Comparison of ENCODE assay signal across 23 cellular contexts in the genomic region with DNA sequence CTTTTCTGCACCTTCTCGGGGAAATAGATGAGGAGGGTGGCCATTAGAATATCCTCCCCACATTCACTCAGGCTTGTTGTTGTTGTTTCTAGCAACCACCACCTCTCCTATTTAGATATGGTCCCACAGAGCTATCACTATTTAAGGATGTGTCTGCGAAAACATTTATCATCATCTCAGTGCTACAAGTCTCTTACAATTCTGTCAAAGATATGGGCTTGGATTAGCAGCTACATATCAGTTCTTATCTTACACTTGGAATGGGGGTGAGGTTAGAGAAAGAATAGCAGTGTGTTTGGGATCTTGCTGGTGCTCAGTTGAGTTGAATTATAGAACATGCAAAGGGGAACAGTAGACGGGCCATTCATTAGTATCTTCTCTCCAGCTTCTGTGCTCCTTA.
DNase-seq lines count a peak whose midpoint lies in the region; ATAC-seq and TF ChIP-seq lines count a peak whose summit lies in the region.
"Had no signal": no experiment of that assay in that cellular context is flagged by ENCODE, and none has a peak within 500 bp of the region (broad histone marks: within the 10 kb centered on the region; RNA-seq: fewer than 3 reads in every experiment).

No MANE protein-coding gene starts in this region.

- H3K9ac ChIP-seq in endodermal cell (ENCODE audit: extremely low read depth, low read length, poor library complexity, severe bottlenecking), result no peak overlapping the region
- H3K9ac ChIP-seq: BLaER1 had no signal

- no peak overlapping the region for H3K4me3 Mint-ChIP-seq in endodermal cell
- peak overlapping the region in 1 of 10 donors; percentile 63 for H3K4me3 Mint-ChIP-seq in naive thymus-derived CD4-positive, alpha-beta T cell
- H3K4me3 Mint-ChIP-seq: CD14-positive monocyte; CD8-positive, alpha-beta memory T cell had no signal

- DNase-seq in cardiac muscle cell (ENCODE audit: low read depth in 1 of 2, low spot score in 1 of 2) (no peak), right cardiac atrium (no peak), endodermal cell (no peak)
- DNase-seq in activated CD8-positive, alpha-beta memory T cell treated with anti-CD3 and anti-CD28 coated beads for 24 hours, result no peak
- DNase-seq in naive thymus-derived CD4-positive, alpha-beta T cell, result no peak
- DNase-seq: 8988T; ACHN; BE2C; C1 segment of cervical spinal cord; CD4-positive, alpha-beta memory T cell; CD4-positive, CD25-positive, alpha-beta regulatory T cell; CD8-positive, alpha-beta memory T cell; COR-L47; DMS 273 treated with DMSO at 0.1 percent for 48 hours; DMS153; DMS53; DMS79; DND-41; EL; GDM1 had no signal

- peak overlapping the region; percentile 4 for H3K27ac ChIP-seq in cardiac muscle cell
- no peak overlapping the region for H3K27ac ChIP-seq in right cardiac atrium (ENCODE audit: low read length)
- H3K27ac ChIP-seq in endodermal cell (ENCODE audit: low read depth, low read length), result no peak overlapping the region
- H3K27ac ChIP-seq in naive thymus-derived CD4-positive, alpha-beta T cell (ENCODE audit: low read depth, low read length), result no peak overlapping the region
- H3K27ac ChIP-seq: BLaER1 had no signal

- CTCF ChIA-PET in naive thymus-derived CD4-positive, alpha-beta T cell (lab: Charles Lee), result interaction anchor here (1.7 kb wide), 1 partner anchor 13 kb away, joined by 4 read pairs; no protein-coding TSS in a partner anchor

- H3K27me3 ChIP-seq in cardiac muscle cell (no peaks in the 10 kb centered on the region), right cardiac atrium (ENCODE audit: control insufficient read depth, insufficient read depth) (no peaks in the 10 kb centered on the region), endodermal cell (ENCODE audit: control insufficient read depth, insufficient read depth, low read length, poor library complexity, severe bottlenecking) (no peaks in the 10 kb centered on the region)
- H3K27me3 ChIP-seq in naive thymus-derived CD4-positive, alpha-beta T cell (ENCODE audit: control insufficient read depth in 2 of 2, insufficient read depth in 2 of 2, low read length in 2 of 2), result no peaks in the 10 kb centered on the region
- H3K27me3 ChIP-seq: BE2C, BLaER1 had no signal

- no peak overlapping the region for H3K4me3 ChIP-seq in cardiac muscle cell
- H3K4me3 ChIP-seq in right cardiac atrium (ENCODE audit: low read length), result no peak overlapping the region
- peak overlapping the region; percentile 42 for H3K4me3 ChIP-seq in endodermal cell (ENCODE audit: low read length)
- no peak overlapping the region for H3K4me3 ChIP-seq in naive thymus-derived CD4-positive, alpha-beta T cell (ENCODE audit: low read length)
- H3K4me3 ChIP-seq: BLaER1, GM12878 had no signal

- H3K9me3 Mint-ChIP-seq in endodermal cell, result no peaks in the 10 kb centered on the region
- peaks cover 0 to 24% (median 2%) of the 10 kb centered on the region in 11 donors for H3K9me3 Mint-ChIP-seq in naive thymus-derived CD4-positive, alpha-beta T cell

- POLR2A ChIA-PET in naive thymus-derived CD4-positive, alpha-beta T cell (lab: Charles Lee), result interaction anchor here (0.8 to 1.8 kb wide), 4 partner anchors 11 to 145 kb away, joined by 3 to 4 read pairs (median 3); no protein-coding TSS in a partner anchor

- no peaks in the 10 kb centered on the region for H3K27me3 Mint-ChIP-seq in endodermal cell (ENCODE audit: insufficient read depth)
- no peaks in the 10 kb centered on the region for H3K27me3 Mint-ChIP-seq in naive thymus-derived CD4-positive, alpha-beta T cell
- H3K27me3 Mint-ChIP-seq: CD4-positive, alpha-beta memory T cell had no signal

- H3K4me1 ChIP-seq in cardiac muscle cell (ENCODE audit: low read depth) (peaks cover 35% of the 10 kb centered on the region), right cardiac atrium (ENCODE audit: control insufficient read depth, insufficient read depth, low read length) (no peaks in the 10 kb centered on the region), endodermal cell (ENCODE audit: control insufficient read depth, insufficient read depth, low read length) (peaks cover 16% of the 10 kb centered on the region)
- H3K4me1 ChIP-seq in naive thymus-derived CD4-positive, alpha-beta T cell (ENCODE audit: control insufficient read depth in 2 of 2, insufficient read depth in 2 of 2, low read length in 2 of 2), result peaks cover 0 to 23% of the 10 kb centered on the region in 2 donors
- H3K4me1 ChIP-seq: BLaER1 had no signal

- TF ChIP-seq CTCF in cardiac muscle cell (IDR thresholded peaks at IDR 0.05; ENCODE audit: low read depth, low read length) (no peak), endodermal cell (conservative IDR thresholded peaks at IDR 0.05) (no peak)

- ATAC-seq in right cardiac atrium, result no peak
- ATAC-seq in naive thymus-derived CD4-positive, alpha-beta T cell, result no peak
- ATAC-seq: GM12878 had no signal

- H3K36me3 ChIP-seq in cardiac muscle cell (no peaks in the 10 kb centered on the region), endodermal cell (ENCODE audit: control insufficient read depth, insufficient read depth, low read length) (no peaks in the 10 kb centered on the region)
- H3K36me3 ChIP-seq in naive thymus-derived CD4-positive, alpha-beta T cell (ENCODE audit: control insufficient read depth in 2 of 3, insufficient read depth in 3 of 3, low read length in 3 of 3), result no peaks in the 10 kb centered on the region
- H3K36me3 ChIP-seq: BE2C, BLaER1 had no signal

- intact Hi-C loops in right cardiac atrium (cut with DNase I), result no loop called here
- intact Hi-C loops in naive thymus-derived CD4-positive, alpha-beta T cell (cut with micrococcal nuclease), result no loop called here

- H3K27ac Mint-ChIP-seq in endodermal cell, result no peak overlapping the region
- peak overlapping the region in 3 of 9 donors; percentile 22 to 82 (median 44) for H3K27ac Mint-ChIP-seq in naive thymus-derived CD4-positive, alpha-beta T cell
- H3K27ac Mint-ChIP-seq: CD4-positive, alpha-beta memory T cell; CD8-positive, alpha-beta memory T cell had no signal

- no peaks in the 10 kb centered on the region for H3K36me3 Mint-ChIP-seq in endodermal cell (ENCODE audit: low read depth)
- peaks cover 0 to 36% (median 3%) of the 10 kb centered on the region in 5 donors for H3K36me3 Mint-ChIP-seq in naive thymus-derived CD4-positive, alpha-beta T cell
- H3K36me3 Mint-ChIP-seq: CD14-positive monocyte; CD4-positive, alpha-beta memory T cell; CD8-positive, alpha-beta memory T cell had no signal

- WGBS in right cardiac atrium, result 64% methylated on average over 3 of the region's 3 CpGs
- 31 to 60% methylated on average over 1 to 3 of the region's 3 CpGs for WGBS in endodermal cell (ENCODE audit: insufficient coverage in 1 of 2, insufficient read length in 1 of 2), 2 experiments

- H3K9me3 ChIP-seq in cardiac muscle cell (ENCODE audit: low read depth), result no peaks in the 10 kb centered on the region
- no peaks in the 10 kb centered on the region for H3K9me3 ChIP-seq in right cardiac atrium (ENCODE audit: control insufficient read depth, low read length)
- no peaks in the 10 kb centered on the region for H3K9me3 ChIP-seq in endodermal cell (ENCODE audit: control insufficient read depth, low read length)
- H3K9me3 ChIP-seq in naive thymus-derived CD4-positive, alpha-beta T cell (ENCODE audit: control insufficient read depth in 2 of 3, low read length in 3 of 3), result no peaks in the 10 kb centered on the region
- H3K9me3 ChIP-seq: BE2C, BLaER1 had no signal

- H3K4me1 Mint-ChIP-seq in endodermal cell, result peaks cover 56% of the 10 kb centered on the region
- H3K4me1 Mint-ChIP-seq in naive thymus-derived CD4-positive, alpha-beta T cell, result peaks cover 10 to 82% (median 59%) of the 10 kb centered on the region in 7 donors
- H3K4me1 Mint-ChIP-seq: CD14-positive monocyte had no signal
